In genomic region chr7:158589653-158590052, GRCh38 we compare ENCODE assay signal across 27 cellular contexts.
"Had no signal": no experiment of that assay in that cellular context is flagged by ENCODE, and none has a peak within 500 bp of the region (broad histone marks: within the 10 kb centered on the region; RNA-seq: fewer than 3 reads in every experiment).

No MANE protein-coding gene starts in this region.

- H3K4me2 ChIP-seq: KMS-11 had no signal

- DNase-seq: activated CD4-positive, alpha-beta memory T cell treated with anti-CD3 and anti-CD28 coated beads, Interleukin-2, amount 10 ng/mL, durations not matched to agents 7 days and 5 days; activated CD4-positive, alpha-beta T cell treated with anti-CD3 and anti-CD28 coated beads, Interleukin-2, amount 50 U/mL, for 1 hour; activated CD4-positive, CD25-positive, alpha-beta regulatory T cell; activated gamma-delta T cell; activated naive CD4-positive, alpha-beta T cell treated with anti-CD3 and anti-CD28 coated beads for 36 hours; activated T-cell treated with anti-CD3 and anti-CD28 coated beads for 4 hours; activated T-cell treated with anti-CD3 and anti-CD28 coated beads, Interleukin-2, amount 50 U/mL, for 48 hours; amygdala; brain microvascular endothelial cell; NCI-H1092 treated with DMSO at 0.1 percent for 48 hours; NCI-H1417 treated with DMSO at 0.1 percent for 48 hours; NCI-H1694 treated with DMSO at 0.1 percent for 48 hours; NCI-H2081; NCI-H510A treated with DMSO at 0.1 percent for 48 hours; NCI-H69; NK-92 treated with Interleukin-12 subunit alpha and Interleukin-12 subunit beta, amount 100 ng/mL, for 24 hours; OCI-M1; RPMI8226; T-cell; T-helper 2 cell; T1000 had no signal

- H3K9me3 Mint-ChIP-seq: activated T-helper 17 cell treated with anti-CD3 and anti-CD28 coated beads, Interleukin-2, amount 50 U/mL, for 72 hours had no signal

- H3K36me3 Mint-ChIP-seq: activated naive CD8-positive, alpha-beta T cell; T-cell had no signal

- H3K36me3 ChIP-seq: brain microvascular endothelial cell had no signal

- H3K4me3 ChIP-seq: SK-N-MC had no signal

- H3K4me3 Mint-ChIP-seq: activated CD4-positive, alpha-beta memory T cell treated with anti-CD3 and anti-CD28 coated beads, Interleukin-2, amount 10 ng/mL, durations not matched to agents 7 days and 5 days; activated naive CD4-positive, alpha-beta T cell treated with anti-CD3 and anti-CD28 coated beads for 36 hours had no signal

- H3K27ac ChIP-seq: brain microvascular endothelial cell, KMS-11, SK-N-MC had no signal

- ATAC-seq: activated T-helper 17 cell treated with anti-CD3 and anti-CD28 coated beads, Interleukin-2, amount 50 U/mL, for 72 hours; Panc1; Right ventricle myocardium inferior; T-cell had no signal

- H3K27ac Mint-ChIP-seq: activated CD4-positive, alpha-beta memory T cell treated with anti-CD3 and anti-CD28 coated beads, Interleukin-2, amount 10 ng/mL, durations not matched to agents 7 days and 5 days; activated naive CD4-positive, alpha-beta T cell treated with anti-CD3 and anti-CD28 coated beads for 36 hours; activated naive CD8-positive, alpha-beta T cell; activated T-helper 17 cell treated with anti-CD3 and anti-CD28 coated beads, Interleukin-2, amount 50 U/mL, for 72 hours; T-cell had no signal

- H3K4me1 Mint-ChIP-seq: activated T-helper 17 cell treated with anti-CD3 and anti-CD28 coated beads, Interleukin-2, amount 50 U/mL, for 72 hours had no signal
